16 cellular contexts compared by ENCODE assay signal in the genomic region with DNA sequence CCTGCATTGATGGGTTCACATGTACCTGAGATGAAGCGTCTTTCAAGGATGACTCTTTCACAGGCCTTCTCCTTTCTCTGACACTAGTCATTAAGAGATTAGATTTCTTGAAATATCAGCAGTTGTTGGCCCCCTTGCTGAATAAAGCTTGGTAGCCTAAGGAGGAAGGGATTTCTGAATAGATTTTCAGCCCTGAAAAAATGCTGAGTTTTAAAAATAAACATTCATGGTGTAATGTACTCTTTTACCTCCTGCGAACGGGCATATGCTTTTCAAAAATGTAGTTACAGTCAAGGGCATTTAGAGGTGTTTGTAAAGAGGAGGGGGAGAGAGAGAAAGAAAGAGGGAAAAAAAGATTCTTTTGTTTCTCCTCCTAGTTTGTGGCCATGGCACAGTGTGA.
DNase-seq lines count a peak whose midpoint lies in the region; ATAC-seq and TF ChIP-seq lines count a peak whose summit lies in the region.
"Had no signal": no experiment of that assay in that cellular context is flagged by ENCODE, and none has a peak within 500 bp of the region (broad histone marks: within the 10 kb centered on the region; RNA-seq: fewer than 3 reads in every experiment).

No MANE protein-coding gene starts in this region.

- H3K27me3 ChIP-seq in H9 (ENCODE audit: insufficient read depth, low read length) = no peaks in the 10 kb centered on the region
- H3K27me3 ChIP-seq in body of pancreas = no peaks in the 10 kb centered on the region

- no peaks in the 10 kb centered on the region for H3K36me3 ChIP-seq in body of pancreas (replicated peaks in 1 of 2; ENCODE audit: insufficient read depth in 1 of 2, low read depth in 2 of 2)

- no peaks in the 10 kb centered on the region for H3K23me2 ChIP-seq in H9 (ENCODE audit: insufficient read length, low read depth, low read length, poor library complexity, severe bottlenecking)

- peaks cover 11% of the 10 kb centered on the region for H3K79me1 ChIP-seq in H9 (ENCODE audit: insufficient read depth, low read depth, low read length, poor library complexity, severe bottlenecking)

- H3K4me1 Mint-ChIP-seq in H9 = peaks cover 5 to 8% of the 10 kb centered on the region in 2 experiments; a peak in 3 of 4 replicates
- H3K4me1 Mint-ChIP-seq in brain = peaks cover 22% of the 10 kb centered on the region
- peaks cover 35% of the 10 kb centered on the region for H3K4me1 Mint-ChIP-seq in nephron
- H3K4me1 Mint-ChIP-seq in stimulated activated memory B cell treated with anti-CD40 and anti-IgM and Interleukin-4, amounts not matched to agents 10 μg/mL and 1 μg/mL and 100 μg/mL, for 72 hours = no peaks in the 10 kb centered on the region
- H3K4me1 Mint-ChIP-seq: CD14-positive monocyte; CD4-positive, alpha-beta memory T cell had no signal

- H2BK15ac ChIP-seq in H9 (ENCODE audit: low read depth, low read length) = no peak overlapping the region

- H3K27ac Mint-ChIP-seq in H9 (peak overlapping the region; percentile 3 to 53 (median 34); a peak in 1 of 7 replicates), brain (peak overlapping the region in 3 of 5 experiments; percentile 32 to 45 (median 33)), nephron (peak overlapping the region; percentile 11 to 56 (median 19))
- no peak overlapping the region for H3K27ac Mint-ChIP-seq in stimulated activated memory B cell treated with anti-CD40 and anti-IgM and Interleukin-4, amounts not matched to agents 10 μg/mL and 1 μg/mL and 100 μg/mL, for 72 hours
- H3K27ac Mint-ChIP-seq: CD14-positive monocyte; CD4-positive, alpha-beta memory T cell had no signal

- TF ChIP-seq POLR2A in body of pancreas (IDR thresholded peaks at IDR 0.05) = no peak

- no peak overlapping the region for H3K4ac ChIP-seq in H9 (ENCODE audit: low read depth, low read length)

- no peak overlapping the region for H3K9ac ChIP-seq in H9 (ENCODE audit: extremely low read depth, insufficient read length, low read length)

- H2BK120ac ChIP-seq in H9 (ENCODE audit: low read depth, low read length, poor library complexity, severe bottlenecking) = no peak overlapping the region

- H3K9me3 ChIP-seq in H9 (ENCODE audit: control insufficient read depth, low read depth, low read length) (no peaks in the 10 kb centered on the region), body of pancreas (no peaks in the 10 kb centered on the region)

- no peak overlapping the region for H2AFZ ChIP-seq in H9 (ENCODE audit: low read length)

- H3K27ac ChIP-seq in H9 (ENCODE audit: insufficient read length, low read depth, low read length) (no peak overlapping the region), body of pancreas (no peak overlapping the region)
- H3K27ac ChIP-seq: HL-60 had no signal

- TF ChIP-seq CTCF in H9 (conservative IDR thresholded peaks at IDR 0.05) (no peak), brain (conservative IDR thresholded peaks at IDR 0.05) (no peak), nephron (IDR thresholded peaks at IDR 0.05; ENCODE audit: unreplicated experiment in 3 of 3) (no peak), body of pancreas (IDR thresholded peaks at IDR 0.05) (no peak)

- no peaks in the 10 kb centered on the region; the same call in 1 of the 2 replicates for H3K4me1 ChIP-seq in H9 (ENCODE audit: insufficient read depth, low read length)
- no peaks in the 10 kb centered on the region for H3K4me1 ChIP-seq in body of pancreas

- no peaks in the 10 kb centered on the region for H3K27me3 Mint-ChIP-seq in H9 (ENCODE audit: low read depth)
- H3K27me3 Mint-ChIP-seq in brain = no peaks in the 10 kb centered on the region
- H3K27me3 Mint-ChIP-seq in nephron (ENCODE audit: low read depth) = no peaks in the 10 kb centered on the region
- no peaks in the 10 kb centered on the region for H3K27me3 Mint-ChIP-seq in stimulated activated memory B cell treated with anti-CD40 and anti-IgM and Interleukin-4, amounts not matched to agents 10 μg/mL and 1 μg/mL and 100 μg/mL, for 72 hours
- H3K27me3 Mint-ChIP-seq: CD4-positive, alpha-beta memory T cell had no signal

- no peak for ATAC-seq in body of pancreas
- no peak for ATAC-seq in HG03175 (IDR thresholded peaks at IDR 0.05; ENCODE audit: unreplicated experiment)
- ATAC-seq in stimulated activated memory B cell treated with anti-CD40 and anti-IgM and Interleukin-4, amounts not matched to agents 10 μg/mL and 1 μg/mL and 100 μg/mL, for 72 hours = no peak

- H2BK20ac ChIP-seq in H9 (ENCODE audit: low read depth, low read length, poor library complexity, severe bottlenecking) = no peak overlapping the region

- no CpG with 5 or more reads among the region's 3 CpGs for WGBS in H9 (ENCODE audit: extremely low coverage, insufficient read length, low lambda C conversion rate)
- WGBS in body of pancreas, 2 donors = 58 to 70% methylated on average over 3 of the region's 3 CpGs

- no peaks in the 10 kb centered on the region for H4K20me1 ChIP-seq in H9 (ENCODE audit: control insufficient read depth, insufficient read depth, insufficient read length)

- no peak overlapping the region for H4K8ac ChIP-seq in H9 (replicated peaks; ENCODE audit: insufficient read length, low read depth, low read length)

- no peak overlapping the region for H3T11ph ChIP-seq in H9 (ENCODE audit: low read length)

- no peak overlapping the region for H3K56ac ChIP-seq in H9 (ENCODE audit: insufficient read length, low read depth, low read length)

- no peak for DNase-seq in H9
- DNase-seq in body of pancreas = no peak
- DNase-seq: AML-193; CD4-positive, alpha-beta memory T cell; DMS153; DMS79; GDM1; GOT3; H7; KBM-7 had no signal

- no peak overlapping the region for H3K14ac ChIP-seq in H9 (ENCODE audit: insufficient read depth, low read length)

- no peak overlapping the region for H3K4me3 ChIP-seq in body of pancreas

- no peak overlapping the region for H3K4me2 ChIP-seq in H9 (ENCODE audit: insufficient read depth, insufficient read length, low read length)

- H4K5ac ChIP-seq in H9 (ENCODE audit: insufficient read length, low read depth, low read length) = no peak overlapping the region

- intact Hi-C loops in body of pancreas (cut with DNase I) = no loop called here

- no peak overlapping the region for H3K18ac ChIP-seq in H9 (ENCODE audit: insufficient read length, low read depth, low read length)

- H3K23ac ChIP-seq in H9 (ENCODE audit: insufficient read length, low read depth, low read length) = no peak overlapping the region

- no peak overlapping the region for H4K91ac ChIP-seq in H9 (ENCODE audit: insufficient read length, low read depth, low read length)

- peaks cover 4% of the 10 kb centered on the region; the same call in 1 of the 2 replicates for H3K79me2 ChIP-seq in H9 (ENCODE audit: insufficient read depth, low read length)

- H3K4me3 Mint-ChIP-seq in H9 = no peak overlapping the region
- H3K4me3 Mint-ChIP-seq in brain = no peak overlapping the region
- no peak overlapping the region for H3K4me3 Mint-ChIP-seq in nephron
- H3K4me3 Mint-ChIP-seq in stimulated activated memory B cell treated with anti-CD40 and anti-IgM and Interleukin-4, amounts not matched to agents 10 μg/mL and 1 μg/mL and 100 μg/mL, for 72 hours = no peak overlapping the region
- H3K4me3 Mint-ChIP-seq: CD14-positive monocyte had no signal

- H3K9me3 Mint-ChIP-seq in H9 = no peaks in the 10 kb centered on the region
- H3K9me3 Mint-ChIP-seq in brain = no peaks in the 10 kb centered on the region
- no peaks in the 10 kb centered on the region for H3K9me3 Mint-ChIP-seq in nephron
- H3K9me3 Mint-ChIP-seq in stimulated activated memory B cell treated with anti-CD40 and anti-IgM and Interleukin-4, amounts not matched to agents 10 μg/mL and 1 μg/mL and 100 μg/mL, for 72 hours = peaks cover 2% of the 10 kb centered on the region

- H2AK5ac ChIP-seq in H9 (ENCODE audit: insufficient read length, low read length) = no peak overlapping the region

- H2BK12ac ChIP-seq in H9 (ENCODE audit: insufficient read length, low read depth, low read length) = no peak overlapping the region

- H3K36me3 Mint-ChIP-seq in H9 (ENCODE audit: insufficient read depth in 1 of 3, low read depth in 3 of 3) (peaks cover 13 to 29% (median 14%) of the 10 kb centered on the region in 3 experiments; a peak in 6 of 7 replicates), brain (peaks cover 56% of the 10 kb centered on the region), nephron (ENCODE audit: low read depth) (peaks cover 62% of the 10 kb centered on the region)
- no peaks in the 10 kb centered on the region for H3K36me3 Mint-ChIP-seq in stimulated activated memory B cell treated with anti-CD40 and anti-IgM and Interleukin-4, amounts not matched to agents 10 μg/mL and 1 μg/mL and 100 μg/mL, for 72 hours
- H3K36me3 Mint-ChIP-seq: CD14-positive monocyte; CD4-positive, alpha-beta memory T cell had no signal

- no peak overlapping the region for H2BK5ac ChIP-seq in H9 (ENCODE audit: insufficient read length, low read length)
